8 cellular contexts compared by ENCODE assay signal in the genomic region with DNA sequence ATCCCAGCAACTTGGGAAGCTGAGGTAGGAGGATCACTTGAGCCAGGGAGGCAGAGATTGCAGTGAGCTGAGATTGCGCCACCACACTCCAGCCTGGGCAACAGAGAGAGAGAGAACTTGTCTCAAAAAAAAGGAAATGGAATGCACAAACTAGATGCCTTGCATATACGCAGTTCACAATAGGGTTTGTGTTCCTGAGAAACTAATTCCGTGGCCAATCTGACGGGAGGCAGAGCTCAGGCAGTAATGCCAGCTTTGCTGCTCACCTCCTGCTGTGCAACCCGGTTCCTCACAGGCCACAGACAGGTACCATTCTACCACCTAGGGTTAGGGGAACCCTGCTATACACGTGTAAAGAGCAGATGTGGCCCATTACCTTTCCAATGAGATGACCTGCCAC. TPM values are rescaled to one million over a fixed set of nuclear protein-coding genes. Genes with fewer than 3 reads are reported as not detected.
DNase-seq lines count a peak whose midpoint lies in the region; ATAC-seq and TF ChIP-seq lines count a peak whose summit lies in the region.

No MANE protein-coding gene starts in this region.

- no TSS peak for BruUV-seq in MCF 10A (replicated peaks; lab: Mats Ljungman, UMichigan)

- peaks cover 13% of the 10 kb centered on the region; the same call in 1 of the 2 replicates for H4K20me1 ChIP-seq in Karpas-422 (ENCODE audit: insufficient read depth, low read depth, low read length)

- H3K9me2 ChIP-seq in Karpas-422 (replicated peaks; ENCODE audit: insufficient read depth, low read length) = no peaks in the 10 kb centered on the region

- no peak for ATAC-seq in HG03196 (IDR thresholded peaks at IDR 0.05; ENCODE audit: unreplicated experiment)

- H3K27ac Mint-ChIP-seq in MCF 10A (ENCODE audit: low read depth, unreplicated experiment) = no peak overlapping the region
- no peak overlapping the region for H3K27ac Mint-ChIP-seq in nephron

- TF ChIP-seq POLR2A in uterus (IDR thresholded peaks at IDR 0.05) = no peak

- CTCF ChIA-PET in MCF 10A (lab: Yijun Ruan, JAX) = interaction anchor here (0.6 to 1.5 kb wide), 9 partner anchors 9 to 709 kb away, joined by 3 to 7 read pairs (median 3); no protein-coding TSS in a partner anchor

- DNase-seq in CD1c-positive myeloid dendritic cell (ENCODE audit: extremely low spot score) (peak; percentile 39), Karpas-422 (no peak), MCF 10A (ENCODE audit: unreplicated experiment) (no peak), substantia nigra (lab: John Stamatoyannopoulos, UW) (no peak), WERI-Rb-1 (no peak), uterus (no peak)

- no peaks in the 10 kb centered on the region for H3K9me3 ChIP-seq in Karpas-422 (ENCODE audit: low read length)
- no peaks in the 10 kb centered on the region for H3K9me3 ChIP-seq in WERI-Rb-1 (ENCODE audit: severe bottlenecking)
- no peaks in the 10 kb centered on the region for H3K9me3 ChIP-seq in uterus

- H3K4me3 Mint-ChIP-seq in MCF 10A (ENCODE audit: unreplicated experiment) = peak overlapping the region; percentile 96
- H3K4me3 Mint-ChIP-seq in nephron = peak overlapping the region; percentile 98 to 99 (median 99)

- peaks cover 30% of the 10 kb centered on the region for H3K4me1 ChIP-seq in Karpas-422 (ENCODE audit: low read length)
- peaks cover 4 to 6% of the 10 kb centered on the region in 2 donors for H3K4me1 ChIP-seq in uterus

- peaks cover 24% of the 10 kb centered on the region for H3K36me3 Mint-ChIP-seq in MCF 10A (ENCODE audit: insufficient read depth, unreplicated experiment)
- peaks cover 8% of the 10 kb centered on the region for H3K36me3 Mint-ChIP-seq in nephron (ENCODE audit: low read depth)

- H3K4me3 ChIP-seq in Karpas-422 (ENCODE audit: low read length) (peak overlapping the region; percentile 76), WERI-Rb-1 (ENCODE audit: low read depth, low read length) (no peak overlapping the region), uterus (no peak overlapping the region)

- no peaks in the 10 kb centered on the region for H3K27me3 ChIP-seq in Karpas-422 (ENCODE audit: low read length)
- no peaks in the 10 kb centered on the region for H3K27me3 ChIP-seq in WERI-Rb-1 (ENCODE audit: insufficient read depth, low read depth, severe bottlenecking)
- no peaks in the 10 kb centered on the region for H3K27me3 ChIP-seq in uterus

- intact Hi-C loops in MCF 10A (cut with micrococcal nuclease) (loop anchor here (5.0 kb wide), 1 partner anchor 267 kb away; the partner anchor contains the start of gene ACTL10), uterus (cut with DNase I; ENCODE audit: low total_unique reads) (no loop called here)

- H3K9ac ChIP-seq in Karpas-422 (ENCODE audit: low read length) = peak overlapping the region; percentile 79

- H2AFZ ChIP-seq in Karpas-422 (ENCODE audit: low read length) = no peak overlapping the region

- H3K4me2 ChIP-seq in Karpas-422 (ENCODE audit: low read depth, low read length, poor library complexity, severe bottlenecking) = peak overlapping the region; percentile 81

- peak overlapping the region; percentile 95; the same call in 1 of the 2 replicates for H3K27ac ChIP-seq in Karpas-422 (ENCODE audit: low read length)
- H3K27ac ChIP-seq in substantia nigra (ENCODE audit: low read depth, low read length, poor library complexity, severe bottlenecking) = no peak overlapping the region
- H3K27ac ChIP-seq in WERI-Rb-1 = no peak overlapping the region
- H3K27ac ChIP-seq in uterus = no peak overlapping the region

- no peaks in the 10 kb centered on the region for H3K27me3 Mint-ChIP-seq in MCF 10A (ENCODE audit: insufficient read depth, unreplicated experiment)
- H3K27me3 Mint-ChIP-seq in nephron (ENCODE audit: low read depth) = no peaks in the 10 kb centered on the region

- POLR2A ChIA-PET in MCF 10A (lab: Yijun Ruan, JAX) = interaction anchor here (0.6 to 3.1 kb wide), 12 partner anchors 8 to 1846 kb away, joined by 3 to 29 read pairs (median 4); partner anchors contain the start of genes ACTL10 and CBFA2T2

- H3K9me3 Mint-ChIP-seq in MCF 10A (ENCODE audit: unreplicated experiment) (no peaks in the 10 kb centered on the region), nephron (no peaks in the 10 kb centered on the region)

- TF ChIP-seq CTCF in MCF 10A (IDR thresholded peaks at IDR 0.05; ENCODE audit: unreplicated experiment) (no peak), nephron (IDR thresholded peaks at IDR 0.05; ENCODE audit: unreplicated experiment in 3 of 3) (no peak), WERI-Rb-1 (IDR thresholded peaks at IDR 0.05; ENCODE audit: low read depth, low read length) (no peak), uterus (IDR thresholded peaks at IDR 0.05) (no peak)

- H3K4me1 Mint-ChIP-seq in MCF 10A (ENCODE audit: insufficient read depth, unreplicated experiment) (peaks cover 17% of the 10 kb centered on the region), nephron (peaks cover 22% of the 10 kb centered on the region)

- H3K79me2 ChIP-seq in Karpas-422 (ENCODE audit: low read length) = peaks cover 73% of the 10 kb centered on the region

- H3K36me3 ChIP-seq in Karpas-422 (ENCODE audit: insufficient read depth, low read length) (peaks cover 14% of the 10 kb centered on the region; the same call in 1 of the 2 replicates), WERI-Rb-1 (peaks cover 21% of the 10 kb centered on the region), uterus (no peaks in the 10 kb centered on the region)

RNA-seq across cellular contexts. Expression of gene CDK5RAP1, which starts 1.4 kb away (rescaled TPM):
- 30.7 and 32.5 TPM in 2 replicates for total RNA-seq in Karpas-422 (2014; rRNA removed; shearing (Covaris generic); ENCODE audit: low replicate concordance)
- total RNA-seq in MCF 10A (2022) (41.0 and 45.0 TPM in 2 replicates), uterus (10 to 100 TPM in 2 of 4 donors, 1 to 10 TPM in 2; 4.1 to 34.6 (median 17.2) TPM)

RNA-seq across cellular contexts. Expression of gene SNTA1, which starts 43.6 kb away (rescaled TPM):
- total RNA-seq in Karpas-422 (2014; rRNA removed; shearing (Covaris generic); ENCODE audit: low replicate concordance) = 51.4 and 85.6 TPM in 2 replicates
- total RNA-seq in MCF 10A (2022) = 1.4 and 2.0 TPM in 2 replicates
- total RNA-seq in uterus = 10 to 100 TPM; 12.3 to 27.6 (median 20.6) TPM
